Comparison of ENCODE assay signal across 1 cellular context in the genomic region with DNA sequence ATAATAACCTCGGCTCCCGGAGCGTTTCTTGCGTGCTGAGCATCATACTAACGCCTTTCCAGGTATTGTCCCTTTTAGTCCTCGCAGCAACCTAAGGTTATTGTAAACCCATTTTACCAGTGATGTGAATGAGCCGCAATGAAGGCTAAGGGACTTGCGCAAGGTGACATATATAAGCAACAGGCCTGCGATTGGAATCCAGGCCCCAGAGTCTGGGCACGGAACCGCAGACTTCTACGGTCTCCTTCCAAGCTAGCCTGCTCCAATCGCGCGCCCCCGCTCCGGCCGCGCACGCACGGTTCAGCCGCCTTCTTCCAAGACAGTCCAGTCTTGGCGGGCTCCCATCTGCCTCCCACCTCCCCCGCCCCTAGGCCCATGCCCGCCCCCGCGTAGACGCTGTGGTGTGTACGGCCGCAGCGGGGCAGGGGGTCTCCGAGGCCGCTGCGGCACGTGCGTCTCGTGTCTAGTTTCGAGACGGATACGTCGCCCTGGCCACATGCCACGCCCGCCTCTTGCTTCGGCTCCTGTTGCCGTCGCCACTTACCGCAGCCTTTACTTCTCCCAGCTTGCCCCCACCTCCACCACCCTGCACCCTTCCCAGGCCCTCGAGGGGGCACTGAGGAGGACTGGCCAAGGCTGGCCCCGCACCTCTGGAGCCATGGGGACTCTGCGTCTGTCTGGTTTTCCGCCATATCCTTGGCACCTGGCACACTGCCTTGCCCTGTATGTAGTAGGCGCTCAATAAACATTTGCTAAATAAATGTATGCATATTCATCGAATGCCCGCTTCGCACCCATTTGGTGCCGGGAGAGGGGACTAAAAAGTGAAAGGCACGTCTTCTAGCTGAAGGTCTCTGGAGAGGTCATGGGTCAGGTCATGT.
TF ChIP-seq lines count a peak whose summit lies in the region.

No MANE protein-coding gene starts in this region.

TF ChIP-seq in IMR-90, 13 proteins besides CTCF, POLR2A, EP300 and RAD21 (continued from another document):
- no peak for TF ChIP-seq NFE2L2 (IDR thresholded peaks at IDR 0.05; ENCODE audit: low read depth, low read length)
- no peak for TF ChIP-seq FOS (IDR thresholded peaks at IDR 0.05; ENCODE audit: low read depth, low read length)
- no peak for TF ChIP-seq RCOR1 (IDR thresholded peaks at IDR 0.05; ENCODE audit: insufficient replicate concordance, low read length)
- peak; percentile 64 for TF ChIP-seq CEBPB (IDR thresholded peaks at IDR 0.05; ENCODE audit: low read depth, low read length)
- TF ChIP-seq BHLHE40 (IDR thresholded peaks at IDR 0.05; ENCODE audit: low read depth, low read length): peak; percentile 58
TF ChIP-seq in IMR-90: peak in this region for 2.
